Comparison of ENCODE assay signal across 10 cellular contexts in the genomic region with DNA sequence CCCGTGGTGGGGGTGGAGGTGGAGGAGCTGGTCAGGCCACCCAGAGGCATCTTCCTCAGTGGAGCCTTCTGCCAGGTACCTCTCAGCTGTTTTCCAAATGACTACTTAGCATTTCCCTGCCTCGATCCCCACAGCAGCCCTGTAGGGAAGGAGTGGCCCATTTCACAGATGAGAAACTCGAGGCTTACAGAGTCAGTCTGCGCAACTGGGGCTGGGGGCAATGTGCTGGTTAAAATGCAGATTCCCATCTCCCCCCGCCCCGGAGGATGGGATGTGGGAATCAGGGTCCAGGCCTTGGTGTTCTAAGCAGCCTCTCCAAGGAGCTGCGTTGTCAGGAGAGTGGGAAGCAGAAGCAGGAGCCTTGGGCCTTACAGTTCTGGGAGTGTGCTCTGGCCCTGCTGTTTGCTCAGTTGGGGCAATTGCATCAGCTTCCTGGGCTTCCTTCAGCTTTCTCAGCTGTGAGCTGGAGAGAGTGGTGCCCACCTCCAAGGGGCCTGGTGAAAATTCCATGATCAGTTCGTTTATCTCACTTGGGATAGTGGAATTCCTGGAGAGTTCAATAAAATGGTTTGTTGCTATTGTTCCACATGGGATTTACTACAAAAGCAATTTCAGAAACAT. TPM values are rescaled to one million over a fixed set of nuclear protein-coding genes. Genes with fewer than 3 reads are reported as not detected.
DNase-seq lines count a peak whose midpoint lies in the region; ATAC-seq and TF ChIP-seq lines count a peak whose summit lies in the region.
"Had no signal": no experiment of that assay in that cellular context is flagged by ENCODE, and none has a peak within 500 bp of the region (broad histone marks: within the 10 kb centered on the region; RNA-seq: fewer than 3 reads in every experiment).

No MANE protein-coding gene starts in this region.

- H3K4me3 ChIP-seq in mesendoderm (ENCODE audit: low read length) = no peak overlapping the region
- H3K4me3 ChIP-seq in effector memory CD4-positive, alpha-beta T cell (ENCODE audit: insufficient read depth, low read depth, low read length, poor library complexity, severe bottlenecking) = no peak overlapping the region

- H3K4ac ChIP-seq in mesendoderm (ENCODE audit: low read depth, low read length) = no peak overlapping the region

- no peak overlapping the region for H3K18ac ChIP-seq in mesendoderm (ENCODE audit: low read length)

- H2AK5ac ChIP-seq in mesendoderm (ENCODE audit: low read length) = no peak overlapping the region

- no peak overlapping the region for H3K23ac ChIP-seq in mesendoderm (ENCODE audit: low read length)

- H3K27ac Mint-ChIP-seq in stimulated activated naive CD8-positive, alpha-beta T cell treated with anti-CD3 and anti-CD28 coated beads, Interleukin-15, Interleukin-2, amounts not matched to agents 100 ng/mL and 50 ng/mL, for 24 hours = peak overlapping the region; percentile 67
- peak overlapping the region; percentile 93 for H3K27ac Mint-ChIP-seq in chondrocyte (ENCODE audit: unreplicated experiment)

- no peaks in the 10 kb centered on the region for H3K36me3 Mint-ChIP-seq in stimulated activated naive CD8-positive, alpha-beta T cell treated with anti-CD3 and anti-CD28 coated beads, Interleukin-15, Interleukin-2, amounts not matched to agents 100 ng/mL and 50 ng/mL, for 24 hours (ENCODE audit: low read depth)
- peaks cover 8% of the 10 kb centered on the region for H3K36me3 Mint-ChIP-seq in chondrocyte (ENCODE audit: low read depth)
- H3K36me3 Mint-ChIP-seq: brain had no signal

- no peaks in the 10 kb centered on the region for H3K36me3 ChIP-seq in mesendoderm (ENCODE audit: control insufficient read depth, insufficient read depth, low read length)
- no peaks in the 10 kb centered on the region for H3K36me3 ChIP-seq in effector memory CD4-positive, alpha-beta T cell (ENCODE audit: control insufficient read depth, insufficient read depth, low read length)

- H4K5ac ChIP-seq in mesendoderm (ENCODE audit: low read length) = no peak overlapping the region

- H4K8ac ChIP-seq in mesendoderm (ENCODE audit: low read depth, low read length) = no peak overlapping the region

- no peaks in the 10 kb centered on the region for H3K27me3 ChIP-seq in mesendoderm (ENCODE audit: insufficient read depth, low read length, poor library complexity)
- H3K27me3 ChIP-seq in effector memory CD4-positive, alpha-beta T cell (replicated peaks; ENCODE audit: control insufficient read depth, insufficient read depth, low read length, poor library complexity, severe bottlenecking) = no peaks in the 10 kb centered on the region

- H3K79me1 ChIP-seq in mesendoderm (ENCODE audit: low read length) = peaks cover 48% of the 10 kb centered on the region

- no peak overlapping the region for H2BK5ac ChIP-seq in mesendoderm (ENCODE audit: low read length)

- H3K79me2 ChIP-seq in mesendoderm (ENCODE audit: control insufficient read depth, insufficient read depth, low read length) = peaks cover 39% of the 10 kb centered on the region

- H3K4me1 ChIP-seq in mesendoderm (ENCODE audit: control insufficient read depth, low read depth, low read length) = no peaks in the 10 kb centered on the region
- no peaks in the 10 kb centered on the region for H3K4me1 ChIP-seq in effector memory CD4-positive, alpha-beta T cell (ENCODE audit: control insufficient read depth, insufficient read depth, low read length, poor library complexity, severe bottlenecking)

- WGBS in mesendoderm (ENCODE audit: extremely low coverage, insufficient coverage, low lambda C conversion rate) = no CpG with 5 or more reads among the region's 8 CpGs

- H3K56ac ChIP-seq in mesendoderm (ENCODE audit: low read length) = no peak overlapping the region

- no peak overlapping the region for H3K27ac ChIP-seq in mesendoderm (ENCODE audit: low read depth, low read length)
- no peak overlapping the region for H3K27ac ChIP-seq in effector memory CD4-positive, alpha-beta T cell (ENCODE audit: insufficient read depth, low read length, poor library complexity, severe bottlenecking)

- H3K9me3 ChIP-seq in effector memory CD4-positive, alpha-beta T cell (ENCODE audit: control insufficient read depth, low read length) = no peaks in the 10 kb centered on the region

- no peak overlapping the region for H3K4me2 ChIP-seq in mesendoderm (ENCODE audit: low read length)

- H3K27me3 Mint-ChIP-seq in stimulated activated naive CD8-positive, alpha-beta T cell treated with anti-CD3 and anti-CD28 coated beads, Interleukin-15, Interleukin-2, amounts not matched to agents 100 ng/mL and 50 ng/mL, for 24 hours = no peaks in the 10 kb centered on the region
- no peaks in the 10 kb centered on the region for H3K27me3 Mint-ChIP-seq in chondrocyte (ENCODE audit: low read depth)

- DNase-seq in stimulated activated naive CD8-positive, alpha-beta T cell treated with anti-CD3 and anti-CD28 coated beads, Interleukin-15, Interleukin-2, amounts not matched to agents 100 U/mL and 50 U/mL, for 24 hours = no peak
- DNase-seq in chondrocyte (ENCODE audit: low spot score) (no peak), mesendoderm (peak; percentile 58), putamen (ENCODE audit: low spot score) (no peak), retina (no peak)
- DNase-seq in effector memory CD4-positive, alpha-beta T cell = no peak
- DNase-seq: NCI-H69 had no signal

- H3K9ac ChIP-seq in mesendoderm (ENCODE audit: low read length) = peak overlapping the region; percentile 9

- H3K9me3 Mint-ChIP-seq in stimulated activated naive CD8-positive, alpha-beta T cell treated with anti-CD3 and anti-CD28 coated beads, Interleukin-15, Interleukin-2, amounts not matched to agents 100 ng/mL and 50 ng/mL, for 24 hours = no peaks in the 10 kb centered on the region
- H3K9me3 Mint-ChIP-seq in chondrocyte (ENCODE audit: low read depth) = no peaks in the 10 kb centered on the region

- ATAC-seq in stimulated activated naive CD8-positive, alpha-beta T cell treated with anti-CD3 and anti-CD28 coated beads, Interleukin-15, Interleukin-2, amounts not matched to agents 100 U/mL and 50 U/mL, for 24 hours = no peak
- ATAC-seq in GM21390 (IDR thresholded peaks at IDR 0.05; ENCODE audit: unreplicated experiment) = no peak

- H3K4me1 Mint-ChIP-seq in stimulated activated naive CD8-positive, alpha-beta T cell treated with anti-CD3 and anti-CD28 coated beads, Interleukin-15, Interleukin-2, amounts not matched to agents 100 ng/mL and 50 ng/mL, for 24 hours (ENCODE audit: low read depth) = peaks cover 72% of the 10 kb centered on the region
- H3K4me1 Mint-ChIP-seq in chondrocyte (ENCODE audit: low read depth) = peaks cover 58% of the 10 kb centered on the region

- no peak overlapping the region for H2BK120ac ChIP-seq in mesendoderm (ENCODE audit: low read depth, low read length)

- H3K4me3 Mint-ChIP-seq in stimulated activated naive CD8-positive, alpha-beta T cell treated with anti-CD3 and anti-CD28 coated beads, Interleukin-15, Interleukin-2, amounts not matched to agents 100 ng/mL and 50 ng/mL, for 24 hours = no peak overlapping the region
- H3K4me3 Mint-ChIP-seq in chondrocyte (ENCODE audit: unreplicated experiment) = no peak overlapping the region

- TF ChIP-seq CTCF in chondrocyte (IDR thresholded peaks at IDR 0.05) = no peak

- H2BK15ac ChIP-seq in mesendoderm (replicated peaks; ENCODE audit: low read depth) = no peak overlapping the region

RNA-seq across cellular contexts. Expression of a gene that starts 19.4 kb away (rescaled TPM):
- 141 to 154 TPM (median 148 TPM) in 3 replicates for total RNA-seq in chondrocyte
- polyA plus RNA-seq in mesendoderm (2013, experiment 1 of 2) = 55.0 TPM
- 57.1 TPM for polyA plus RNA-seq in mesendoderm (2013, experiment 2 of 2)
